11 cellular contexts compared by ENCODE assay signal in the genomic region with DNA sequence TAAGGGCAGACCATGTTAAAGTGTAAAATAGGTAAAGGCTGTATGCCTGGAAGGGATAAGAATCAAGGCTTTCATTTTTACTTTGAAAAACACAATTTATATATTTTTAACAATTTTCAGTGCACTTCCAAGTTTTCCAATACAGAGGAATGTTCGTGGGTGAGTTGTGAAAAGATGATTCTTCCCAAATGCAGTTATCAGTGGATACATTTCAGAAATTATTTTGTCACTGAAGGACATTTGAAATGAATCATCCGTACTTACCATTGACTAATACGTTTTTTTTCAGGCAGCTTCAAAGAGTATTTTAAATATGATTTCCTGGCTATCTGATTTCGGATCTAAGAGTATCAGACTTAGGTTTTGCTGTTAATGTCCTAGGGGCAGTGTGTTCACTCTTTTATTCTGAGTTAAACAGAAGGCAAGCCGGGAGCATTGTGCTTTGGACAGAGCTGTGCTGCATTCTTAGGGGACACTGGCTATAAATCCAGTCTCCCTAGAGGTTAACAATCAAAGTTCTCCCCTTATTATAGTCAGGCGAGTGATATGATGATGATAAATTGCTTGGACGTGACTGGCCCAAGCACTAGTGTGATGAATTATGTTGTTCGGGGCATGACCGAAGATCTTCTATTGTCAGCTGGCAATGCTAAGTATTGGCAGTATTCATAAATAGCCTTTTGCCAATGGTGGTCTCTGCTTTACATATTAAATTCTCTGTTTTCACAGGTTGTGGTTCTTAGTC. TPM values are rescaled to one million over a fixed set of nuclear protein-coding genes. Genes with fewer than 3 reads are reported as not detected.
DNase-seq lines count a peak whose midpoint lies in the region; ATAC-seq and TF ChIP-seq lines count a peak whose summit lies in the region.
"Had no signal": no experiment of that assay in that cellular context is flagged by ENCODE, and none has a peak within 500 bp of the region (broad histone marks: within the 10 kb centered on the region; RNA-seq: fewer than 3 reads in every experiment).

No MANE protein-coding gene starts in this region.

- WGBS in tibial nerve, 2 donors: 52 to 53% methylated on average over 9 of the region's 9 CpGs

- H3K4me1 ChIP-seq in tibial nerve: peaks cover 0 to 32% (median 0%) of the 10 kb centered on the region in 4 donors

- peaks cover 39% of the 10 kb centered on the region for H3K4me1 Mint-ChIP-seq in activated CD4-positive, alpha-beta T cell treated with anti-CD3 and anti-CD28 coated beads for 36 hours
- peaks cover 64 to 71% (median 65%) of the 10 kb centered on the region in 3 donors for H3K4me1 Mint-ChIP-seq in T-cell
- peaks cover 66% of the 10 kb centered on the region for H3K4me1 Mint-ChIP-seq in stimulated activated naive CD8-positive, alpha-beta T cell treated with anti-CD3 and anti-CD28 coated beads, Interleukin-15, amount 100 ng/mL, for 72 hours

- CTCF ChIA-PET in activated CD4-positive, alpha-beta T cell treated with anti-CD3 and anti-CD28 coated beads for 36 hours (lab: Charles Lee): interaction anchor here (0.7 kb wide), 1 partner anchor 78 kb away, joined by 3 read pairs; no protein-coding TSS in a partner anchor
- CTCF ChIA-PET in T-cell (lab: Charles Lee): no interaction called here

- no peak for ATAC-seq in activated CD4-positive, alpha-beta T cell treated with anti-CD3 and anti-CD28 coated beads for 36 hours
- ATAC-seq in T-cell (replicated peaks in 1 of 4): no peak
- no peak for ATAC-seq in stimulated activated naive CD8-positive, alpha-beta T cell treated with anti-CD3 and anti-CD28 coated beads, Interleukin-15, amount 100 ng/mL, for 72 hours
- ATAC-seq in HG03045 (IDR thresholded peaks at IDR 0.05; ENCODE audit: unreplicated experiment): no peak

- no peaks in the 10 kb centered on the region for H3K9me3 ChIP-seq in tibial nerve

- peak overlapping the region; percentile 3 for H3K4me3 ChIP-seq in fibroblast of the aortic adventitia (ENCODE audit: low read depth, low read length)
- H3K4me3 ChIP-seq in tibial nerve: no peak overlapping the region

- peaks cover 0 to 25% (median 3%) of the 10 kb centered on the region in 3 donors for H3K36me3 ChIP-seq in tibial nerve

- H3K27me3 Mint-ChIP-seq in activated CD4-positive, alpha-beta T cell treated with anti-CD3 and anti-CD28 coated beads for 36 hours: no peaks in the 10 kb centered on the region
- no peaks in the 10 kb centered on the region for H3K27me3 Mint-ChIP-seq in T-cell
- H3K27me3 Mint-ChIP-seq in stimulated activated naive CD8-positive, alpha-beta T cell treated with anti-CD3 and anti-CD28 coated beads, Interleukin-15, amount 100 ng/mL, for 72 hours: no peaks in the 10 kb centered on the region

- no peaks in the 10 kb centered on the region for H3K9me3 Mint-ChIP-seq in activated CD4-positive, alpha-beta T cell treated with anti-CD3 and anti-CD28 coated beads for 36 hours (ENCODE audit: low read depth)
- no peaks in the 10 kb centered on the region for H3K9me3 Mint-ChIP-seq in T-cell
- H3K9me3 Mint-ChIP-seq in stimulated activated naive CD8-positive, alpha-beta T cell treated with anti-CD3 and anti-CD28 coated beads, Interleukin-15, amount 100 ng/mL, for 72 hours: no peaks in the 10 kb centered on the region

- TF ChIP-seq EP300 in tibial nerve (IDR thresholded peaks at IDR 0.05): no peak

- intact Hi-C loops in activated CD4-positive, alpha-beta T cell treated with anti-CD3 and anti-CD28 coated beads for 36 hours (cut with DNase I, micrococcal nuclease): no loop called here

- DNase-seq in activated CD4-positive, alpha-beta T cell treated with anti-CD3 and anti-CD28 coated beads for 36 hours: no peak
- no peak for DNase-seq in activated CD4-positive, alpha-beta T cell treated with anti-CD3 and anti-CD28 coated beads, Interleukin-2, amount 50 U/mL, for 48 hours
- DNase-seq in T-cell (no peak), fibroblast of the aortic adventitia (ENCODE audit: low read depth) (peak; percentile 35), GM19240 (ENCODE audit: insufficient read length, low spot score) (no peak), tibial nerve (ENCODE audit: low spot score in 2 of 2) (no peak)
- DNase-seq in stimulated activated naive CD8-positive, alpha-beta T cell treated with anti-CD3 and anti-CD28 coated beads, Interleukin-15, amount 100 ng/mL, for 72 hours: no peak
- DNase-seq: activated effector memory CD4-positive, alpha-beta T cell treated with Interleukin-2 at 50 U/mL for 16 hours; foreskin melanocyte; T1000 had no signal

- peak overlapping the region; percentile 17 for H3K27ac Mint-ChIP-seq in activated CD4-positive, alpha-beta T cell treated with anti-CD3 and anti-CD28 coated beads for 36 hours
- peak overlapping the region; percentile 23 to 25 for H3K27ac Mint-ChIP-seq in T-cell
- no peak overlapping the region for H3K27ac Mint-ChIP-seq in stimulated activated naive CD8-positive, alpha-beta T cell treated with anti-CD3 and anti-CD28 coated beads, Interleukin-15, amount 100 ng/mL, for 72 hours

- TF ChIP-seq POLR2A in tibial nerve (IDR thresholded peaks at IDR 0.05): no peak

- POLR2A ChIA-PET in activated CD4-positive, alpha-beta T cell treated with anti-CD3 and anti-CD28 coated beads for 36 hours (lab: Charles Lee): no interaction called here
- POLR2A ChIA-PET in T-cell (lab: Charles Lee): no interaction called here

- H3K36me3 Mint-ChIP-seq in activated CD4-positive, alpha-beta T cell treated with anti-CD3 and anti-CD28 coated beads for 36 hours (ENCODE audit: low read depth): peaks cover 66% of the 10 kb centered on the region
- H3K36me3 Mint-ChIP-seq in T-cell: peaks cover 39% of the 10 kb centered on the region

- no peak overlapping the region for H3K27ac ChIP-seq in tibial nerve

- H3K4me3 Mint-ChIP-seq in activated CD4-positive, alpha-beta T cell treated with anti-CD3 and anti-CD28 coated beads for 36 hours: peak overlapping the region; percentile 38
- H3K4me3 Mint-ChIP-seq in T-cell: peak overlapping the region in 2 of 3 donors; percentile 18 to 49
- peak overlapping the region; percentile 44 to 62 for H3K4me3 Mint-ChIP-seq in stimulated activated naive CD8-positive, alpha-beta T cell treated with anti-CD3 and anti-CD28 coated beads, Interleukin-15, amount 100 ng/mL, for 72 hours

- no peak for TF ChIP-seq CTCF in fibroblast of the aortic adventitia (IDR thresholded peaks at IDR 0.05; ENCODE audit: insufficient read depth, low read length)
- TF ChIP-seq CTCF in tibial nerve (IDR thresholded peaks at IDR 0.05): no peak

- H3K27me3 ChIP-seq in tibial nerve: no peaks in the 10 kb centered on the region

RNA-seq across cellular contexts. Expression of gene PTER, which starts 4.5 kb away (rescaled TPM):
- total RNA-seq in activated CD4-positive, alpha-beta T cell treated with anti-CD3 and anti-CD28 coated beads for 36 hours: 10 to 100 TPM; 33.1 to 34.5 TPM
- total RNA-seq in T-cell (10 to 100 TPM; 12.9 to 18.6 (median 16.7) TPM), fibroblast of the aortic adventitia (ENCODE audit: low replicate concordance) (20.5 and 20.9 TPM in 2 replicates), tibial nerve (10 to 100 TPM in 2 of 4 donors, 1 to 10 TPM in 2; 4.9 to 26.4 (median 12.1) TPM)

Comparison
In these comparisons a context has a peak if more than half of its experiments do, and no peak if none do; other contexts are left out.
1. H3K27ac Mint-ChIP-seq: peak in activated CD4-positive, alpha-beta T cell treated with anti-CD3 and anti-CD28 coated beads for 36 hours (single experiment) and T-cell (2 of 2); none in stimulated activated naive CD8-positive, alpha-beta T cell treated with anti-CD3 and anti-CD28 coated beads, Interleukin-15, amount 100 ng/mL, for 72 hours (0 of 2).
2. Peak in every context shown above with its lines, with median percentiles within 50 percentile points of each other: H3K4me3 Mint-ChIP-seq.